Comparison of ENCODE assay signal across 12 cellular contexts in genomic region chr19:15248106-15248505, GRCh38. TPM values are rescaled to one million over a fixed set of nuclear protein-coding genes. Genes with fewer than 3 reads are reported as not detected.
A peak's percentile ranks its signal among the peaks of the same experiment; 100 is the strongest.
DNase-seq lines count a peak whose midpoint lies in the region; ATAC-seq and TF ChIP-seq lines count a peak whose summit lies in the region.
"Had no signal": no experiment of that assay in that cellular context is flagged by ENCODE, and none has a peak within 500 bp of the region (broad histone marks: within the 10 kb centered on the region; RNA-seq: fewer than 3 reads in every experiment).

No MANE protein-coding gene starts in this region.

- TF ChIP-seq CTCF in heart left ventricle (IDR thresholded peaks at IDR 0.05), result no peak
- no peak for TF ChIP-seq CTCF in left ventricle myocardium inferior (IDR thresholded peaks at IDR 0.05; ENCODE audit: borderline replicate concordance)
- TF ChIP-seq CTCF in prostate gland (IDR thresholded peaks at IDR 0.05), result no peak
- TF ChIP-seq CTCF in vagina (IDR thresholded peaks at IDR 0.05), result no peak

- DNase-seq in heart left ventricle (peak in 3 of 5 donors; percentile 40 to 71 (median 62)), Right ventricle myocardium inferior (ENCODE audit: missing footprints) (no peak), left ventricle myocardium inferior (no peak), prostate gland (ENCODE audit: low spot score) (no peak), vagina (ENCODE audit: extremely low spot score in 2 of 2) (no peak), NCI-H1092 (lab: John Stamatoyannopoulos, UW) (no peak), GM03348 (ENCODE audit: low spot score) (no peak)
- DNase-seq: activated naive CD8-positive, alpha-beta T cell treated with anti-CD3 and anti-CD28 coated beads, Interleukin-2, amount 10 ng/mL, durations not matched to agents 7 days and 5 days; DMS79 treated with DMSO at 0.1 percent for 48 hours; NCI-H1436 treated with DMSO at 0.1 percent for 48 hours had no signal

- H3K27ac ChIP-seq in heart left ventricle (peak overlapping the region; percentile 78 to 99 (median 90)), left ventricle myocardium inferior (replicated peaks) (peak overlapping the region; percentile 96), prostate gland (peak overlapping the region; percentile 73 to 80), vagina (peak overlapping the region; percentile 91)

- no peak for TF ChIP-seq POLR2A in heart left ventricle (IDR thresholded peaks at IDR 0.05)
- TF ChIP-seq POLR2A in prostate gland (IDR thresholded peaks at IDR 0.05), result no peak
- no peak for TF ChIP-seq POLR2A in vagina (IDR thresholded peaks at IDR 0.05)

- H3K4me1 ChIP-seq in heart left ventricle (peaks cover 20 to 97% (median 72%) of the 10 kb centered on the region in 12 donors), left ventricle myocardium inferior (peaks cover 89% of the 10 kb centered on the region), prostate gland (replicated peaks) (peaks cover 28% of the 10 kb centered on the region), vagina (peaks cover 83% of the 10 kb centered on the region)

- H3K27me3 ChIP-seq in heart left ventricle, result no peaks in the 10 kb centered on the region
- H3K27me3 ChIP-seq in left ventricle myocardium inferior (ENCODE audit: low read depth), result no peaks in the 10 kb centered on the region
- no peaks in the 10 kb centered on the region for H3K27me3 ChIP-seq in prostate gland (replicated peaks; ENCODE audit: insufficient read depth)
- no peaks in the 10 kb centered on the region for H3K27me3 ChIP-seq in vagina

- ATAC-seq in heart left ventricle, result peak in 1 of 4 donors; percentile 6
- ATAC-seq in Right ventricle myocardium inferior, result no peak
- no peak for ATAC-seq in HG03457 (IDR thresholded peaks at IDR 0.05; ENCODE audit: unreplicated experiment)

- intact Hi-C loops in heart left ventricle (cut with DNase I), result loop anchor here in 2 of 10 donors (5.0 kb wide), 1 partner anchor 71 kb away; no protein-coding TSS in a partner anchor
- intact Hi-C loops in Right ventricle myocardium inferior (cut with DNase I), result no loop called here
- intact Hi-C loops in left ventricle myocardium inferior (cut with micrococcal nuclease), result no loop called here
- intact Hi-C loops in prostate gland (cut with DNase I), result no loop called here
- intact Hi-C loops in vagina (cut with DNase I), result no loop called here

- H3K9me3 ChIP-seq in heart left ventricle (no peaks in the 10 kb centered on the region), left ventricle myocardium inferior (replicated peaks) (no peaks in the 10 kb centered on the region), prostate gland (no peaks in the 10 kb centered on the region), vagina (no peaks in the 10 kb centered on the region)

- 71 to 82% (median 76%) methylated on average over 5 of the region's 5 CpGs for WGBS in heart left ventricle, 4 donors
- 78% methylated on average over 5 of the region's 5 CpGs for whole genome bisulfite sequencing in prostate gland

- H3K36me3 ChIP-seq in heart left ventricle, result peaks cover 0 to 82% (median 48%) of the 10 kb centered on the region in 9 donors
- peaks cover 51% of the 10 kb centered on the region for H3K36me3 ChIP-seq in left ventricle myocardium inferior
- peaks cover 0 to 3% of the 10 kb centered on the region in 2 donors for H3K36me3 ChIP-seq in prostate gland
- H3K36me3 ChIP-seq in vagina, result peaks cover 0 to 41% of the 10 kb centered on the region in 2 donors

- H3K4me3 ChIP-seq in heart left ventricle (no peak overlapping the region), left ventricle myocardium inferior (no peak overlapping the region), prostate gland (no peak overlapping the region), vagina (no peak overlapping the region)

RNA-seq across cellular contexts. Expression of gene EPHX3, which starts 15.9 kb away (rescaled TPM):
- total RNA-seq in heart left ventricle, result 1 to 10 TPM in 1 of 9 donors, under 1 TPM in 5, not detected in 3; 0.12 to 1.3 (median 0.14) TPM
- polyA plus RNA-seq in heart left ventricle, result under 1 TPM; 0.11 to 0.21 TPM
- total RNA-seq in Right ventricle myocardium inferior, result 0.14 TPM
- not detected for total RNA-seq in left ventricle myocardium inferior
- 1 to 10 TPM; 1.4 to 1.6 TPM for total RNA-seq in prostate gland
- 14.0 TPM for total RNA-seq in vagina
- total RNA-seq: activated naive CD8-positive, alpha-beta T cell treated with anti-CD3 and anti-CD28 coated beads, Interleukin-2, amount 10 ng/mL, durations not matched to agents 7 days and 5 days had no signal

RNA-seq across cellular contexts. Expression of gene NOTCH3, which starts 47.3 kb away (rescaled TPM):
- total RNA-seq in heart left ventricle (10 to 100 TPM; 20.9 to 77.2 (median 35.2) TPM), Right ventricle myocardium inferior (28.5 TPM), left ventricle myocardium inferior (21.7 TPM), prostate gland (10 to 100 TPM; 31.8 to 48.0 TPM), vagina (76.6 TPM)
- 10 to 100 TPM; 16.7 to 21.9 TPM for polyA plus RNA-seq in heart left ventricle
- total RNA-seq: activated CD8-positive, alpha-beta memory T cell treated with anti-CD3 and anti-CD28 coated beads for 36 hours had no signal

Comparison
In these comparisons a context has a peak if more than half of its experiments do, and no peak if none do; other contexts are left out.
1. DNase-seq: peak in heart left ventricle (3 of 5); none in Right ventricle myocardium inferior (single experiment), left ventricle myocardium inferior (single experiment), prostate gland (single experiment), vagina (0 of 2), NCI-H1092 (single experiment) and GM03348 (single experiment).
2. Peak in every context shown above with its lines, with median percentiles within 50 percentile points of each other: H3K27ac ChIP-seq.